Comparison of ENCODE assay signal across 8 cellular contexts in genomic region chr19:20051841-20052768, GRCh38. TPM values are rescaled to one million over a fixed set of nuclear protein-coding genes. Genes with fewer than 3 reads are reported as not detected.
A peak's percentile ranks its signal among the peaks of the same experiment; 100 is the strongest.
DNase-seq lines count a peak whose midpoint lies in the region; ATAC-seq, FAIRE-seq and TF ChIP-seq lines count a peak whose summit lies in the region.

No MANE protein-coding gene starts in this region.

- FAIRE-seq in GM12891 (lab: Jason Lieb, UNC), result peak; percentile 48

- H3K27me3 ChIP-seq in layer of hippocampus (ENCODE audit: control insufficient read depth, insufficient read depth, low read length), result no peaks in the 10 kb centered on the region

- TF ChIP-seq POLR2A in GM12891 (IDR thresholded peaks at IDR 0.05; ENCODE audit: low read depth, low read length), result no peak

- ATAC-seq in HG02870 (IDR thresholded peaks at IDR 0.05; ENCODE audit: unreplicated experiment) (peak; percentile 97), HG02885 (IDR thresholded peaks at IDR 0.05; ENCODE audit: poor library complexity, unreplicated experiment) (no peak)

- peak overlapping the region; percentile 74 for H3K27ac ChIP-seq in layer of hippocampus (ENCODE audit: low read depth, low read length)

- DNase-seq in GM12891 (ENCODE audit: insufficient read length, low spot score), result no peak
- peak; percentile 55 for DNase-seq in NCI-H2107 (lab: John Stamatoyannopoulos, UW)
- DNase-seq in activated CD4-positive, alpha-beta T cell treated with anti-CD3 and anti-CD28 coated beads for 48 hours, result peak; percentile 80
- peak; percentile 39 for DNase-seq in cortex of kidney (lab: John Stamatoyannopoulos, UW)
- peak; percentile 9 to 35 for DNase-seq in stimulated activated CD4-positive, alpha-beta T cell treated with anti-CD3 and anti-CD28 coated beads, Interleukin-1b, Interleukin-23, amount 100 ng/mL, for 1 hour (ENCODE audit: low read depth in 2 of 2)

TF ChIP-seq in GM12891, 5 proteins besides CTCF, POLR2A, EP300 and RAD21:
- no peak for TF ChIP-seq SPI1 (IDR thresholded peaks at IDR 0.05; ENCODE audit: low read depth, low read length)
- TF ChIP-seq POU2F2 (IDR thresholded peaks at IDR 0.05; ENCODE audit: low read depth, low read length), result peak; percentile 62; the same call in 1 of the 2 replicates

RNA-seq across cellular contexts. Expression of gene ZNF682, which starts 12.8 kb away (rescaled TPM):
- polyA plus RNA-seq in GM12891 (2012; ENCODE audit: low read depth, missing spikeins), result 1.5 TPM

RNA-seq across cellular contexts. Expression of gene ZNF90, which starts 25.7 kb away (rescaled TPM):
- 1.3 TPM for polyA plus RNA-seq in GM12891 (2012; ENCODE audit: low read depth, missing spikeins)
